Comparison of ENCODE assay signal across 19 cellular contexts in the genomic region with DNA sequence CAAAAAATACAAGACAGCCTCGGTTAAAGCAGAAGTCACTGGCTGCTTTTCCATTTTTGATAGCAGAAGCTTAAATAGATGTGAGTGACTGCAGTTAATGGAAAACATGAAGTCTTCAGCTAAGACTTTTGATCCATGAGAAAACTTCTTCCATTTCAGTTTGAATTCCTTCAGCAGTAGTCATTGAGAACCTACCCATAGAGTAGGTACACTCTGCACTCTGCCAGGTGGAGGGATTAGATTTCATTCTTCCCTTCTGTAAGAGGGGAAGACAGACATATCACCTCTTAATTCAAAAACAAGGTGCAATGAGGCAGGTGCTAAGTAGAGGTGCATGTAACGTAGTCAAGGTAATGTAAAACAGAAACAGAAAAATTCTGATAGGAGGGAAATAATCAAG.
"Had no signal": no experiment of that assay in that cellular context is flagged by ENCODE, and none has a peak within 500 bp of the region (broad histone marks: within the 10 kb centered on the region; RNA-seq: fewer than 3 reads in every experiment).

No MANE protein-coding gene starts in this region.

- DNase-seq: Kasumi-1, MM.1S, NCI-H1092 treated with DMSO at 0.1 percent for 48 hours, NCI-H1436, NCI-H187, NCI-H2029, NCI-H2081 treated with DMSO at 0.1 percent for 48 hours, NCI-H2227 treated with DMSO at 0.1 percent for 48 hours, NCI-H524 treated with DMSO at 0.1 percent for 48 hours, NCI-H69, NCI-H774, Right ventricle myocardium superior, SIG-M5 had no signal

- H3K4me2 ChIP-seq: KMS-11 had no signal

- H3K27me3 ChIP-seq: SJSA1 had no signal

- H3K9me3 ChIP-seq: SJSA1 had no signal

- ATAC-seq: K562, Panc1 had no signal

- H3K36me3 ChIP-seq: SJSA1 had no signal

- H3K4me3 ChIP-seq: K562, SJSA1, SK-N-MC had no signal

- H3K27ac ChIP-seq: HL-60, KMS-11, SJSA1, SK-N-MC had no signal

- H3K9ac ChIP-seq: KMS-11 had no signal
